Comparison of ENCODE assay signal across 8 cellular contexts in genomic region chr3:139677341-139678155, GRCh38. TPM values are rescaled to one million over a fixed set of nuclear protein-coding genes. Genes with fewer than 3 reads are reported as not detected.
DNase-seq lines count a peak whose midpoint lies in the region; TF ChIP-seq lines count a peak whose summit lies in the region.

Gene NMNAT3 (minus strand): TSS chr3:139677972. CDS start chr3:139627724, 50,248 bp downstream.

- no peaks in the 10 kb centered on the region for H3K9me3 ChIP-seq in MM.1S (replicated peaks; ENCODE audit: insufficient read depth, low read length)
- no peaks in the 10 kb centered on the region for H3K9me3 ChIP-seq in vagina

- H3K9me2 ChIP-seq in MM.1S (replicated peaks; ENCODE audit: insufficient read depth, low read length), result no peaks in the 10 kb centered on the region

- peak within 1 kb of the TSS; percentile 80; the same call in 1 of the 2 replicates for H3K27ac ChIP-seq in MM.1S (ENCODE audit: low read length)
- peak within 1 kb of the TSS; percentile 26 for H3K27ac ChIP-seq in vagina

- H3K4me3 ChIP-seq in MM.1S (ENCODE audit: low read length), result peak within 1 kb of the TSS; percentile 71
- peak within 1 kb of the TSS; percentile 62 for H3K4me3 ChIP-seq in astrocyte of the cerebellum (ENCODE audit: low read depth, low read length)
- peak within 1 kb of the TSS; percentile 77 for H3K4me3 ChIP-seq in retinal pigment epithelial cell (ENCODE audit: low read length)
- H3K4me3 ChIP-seq in vagina, result peak within 1 kb of the TSS; percentile 68 to 81

- H3K4me3 Mint-ChIP-seq in T-helper 1 cell treated with Interleukin-12 subunit alpha and Interleukin-12 subunit beta and Interleukin-4 antibody, amounts not matched to agents 30 μg/mL and 1 μg/mL, for 36 hours, result peak within 1 kb of the TSS; percentile 76

- H3K27ac Mint-ChIP-seq in T-helper 1 cell treated with Interleukin-12 subunit alpha and Interleukin-12 subunit beta and Interleukin-4 antibody, amounts not matched to agents 30 μg/mL and 1 μg/mL, for 36 hours, result no peak within 1 kb of the TSS

- no peaks in the 10 kb centered on the region for H3K27me3 ChIP-seq in MM.1S (replicated peaks; ENCODE audit: insufficient read depth, low read length)
- no peaks in the 10 kb centered on the region for H3K27me3 ChIP-seq in vagina

- H3K9ac ChIP-seq in MM.1S (ENCODE audit: low read length), result peak within 1 kb of the TSS; percentile 75

- no peak for TF ChIP-seq POLR2A in vagina (IDR thresholded peaks at IDR 0.05)

- H2AFZ ChIP-seq in MM.1S (ENCODE audit: low read length), result peak within 1 kb of the TSS; percentile 94

- peak; percentile 47 for DNase-seq in EH (ENCODE audit: low read depth)
- DNase-seq in GOT3 (lab: John Stamatoyannopoulos, UW), result peak; percentile 45
- DNase-seq in MM.1S, result peak; percentile 97
- DNase-seq in astrocyte of the cerebellum (ENCODE audit: low read depth), result peak; percentile 20
- peak in 49 of 51 donors; percentile 17 to 88 (median 70) for DNase-seq in hypothalamus (lab: John Stamatoyannopoulos, UW)
- peak; percentile 35 for DNase-seq in retinal pigment epithelial cell (ENCODE audit: low read depth)
- no peak for DNase-seq in vagina (ENCODE audit: extremely low spot score in 2 of 2)

- TF ChIP-seq CTCF in MM.1S (IDR thresholded peaks at IDR 0.05; ENCODE audit: low read length) (peak; percentile 34), astrocyte of the cerebellum (IDR thresholded peaks at IDR 0.05; ENCODE audit: low read depth, low read length, missing control alignments) (no peak), retinal pigment epithelial cell (conservative IDR thresholded peaks at IDR 0.05; ENCODE audit: low read depth, low read length) (peak; percentile 13), vagina (IDR thresholded peaks at IDR 0.05) (no peak)

- H3K36me3 Mint-ChIP-seq in T-helper 1 cell treated with Interleukin-12 subunit alpha and Interleukin-12 subunit beta and Interleukin-4 antibody, amounts not matched to agents 30 μg/mL and 1 μg/mL, for 36 hours (ENCODE audit: low read depth), result no peaks in the 10 kb centered on the region

- intact Hi-C loops in vagina (cut with DNase I), result no loop called here

- in situ Hi-C loops in astrocyte of the cerebellum (cut with HindIII; ENCODE audit: low sequenced_read_pairs), result no loop called here

- no peaks in the 10 kb centered on the region for H4K20me1 ChIP-seq in MM.1S (ENCODE audit: insufficient read depth, low read length)

- peak within 1 kb of the TSS; percentile 89 for H3K4me2 ChIP-seq in MM.1S (ENCODE audit: low read depth, low read length)

- H3K36me3 ChIP-seq in MM.1S (replicated peaks; ENCODE audit: insufficient read depth, low read length) (no peaks in the 10 kb centered on the region), vagina (no peaks in the 10 kb centered on the region)

- no peaks in the 10 kb centered on the region for H3K4me1 Mint-ChIP-seq in T-helper 1 cell treated with Interleukin-12 subunit alpha and Interleukin-12 subunit beta and Interleukin-4 antibody, amounts not matched to agents 30 μg/mL and 1 μg/mL, for 36 hours (ENCODE audit: low read depth)

- H3K9me3 Mint-ChIP-seq in T-helper 1 cell treated with Interleukin-12 subunit alpha and Interleukin-12 subunit beta and Interleukin-4 antibody, amounts not matched to agents 30 μg/mL and 1 μg/mL, for 36 hours, result no peaks in the 10 kb centered on the region

- H3K4me1 ChIP-seq in MM.1S (ENCODE audit: low read length) (0 out of 2 replicates have a peak, but pooled peaks cover 4% of the 10 kb centered on the region), vagina (peaks cover 17% of the 10 kb centered on the region)

- no peaks in the 10 kb centered on the region for H3K79me2 ChIP-seq in MM.1S (ENCODE audit: low read length)

- peaks cover 15% of the 10 kb centered on the region for H3K27me3 Mint-ChIP-seq in T-helper 1 cell treated with Interleukin-12 subunit alpha and Interleukin-12 subunit beta and Interleukin-4 antibody, amounts not matched to agents 30 μg/mL and 1 μg/mL, for 36 hours (ENCODE audit: low read depth)

- peaks cover 10% of the 10 kb centered on the region; the same call in 1 of the 2 replicates for H3F3A ChIP-seq in MM.1S (ENCODE audit: insufficient read depth, low read length)

RNA-seq across cellular contexts. Expression of gene NMNAT3, which starts in this region (rescaled TPM):
- total RNA-seq in vagina, result 17.4 TPM

Comparison
In these comparisons a context has a peak if more than half of its experiments do, and no peak if none do; other contexts are left out.
1. DNase-seq: peak in EH (single experiment), GOT3 (single experiment), MM.1S (single experiment), astrocyte of the cerebellum (single experiment), hypothalamus (49 of 51) and retinal pigment epithelial cell (single experiment); none in vagina (0 of 2).
2. CTCF ChIP-seq: peak in MM.1S (single experiment) and retinal pigment epithelial cell (single experiment); none in astrocyte of the cerebellum (single experiment) and vagina (0 of 3).
3. Peak in every context shown above with its lines, with median percentiles within 50 percentile points of each other: H3K4me3 ChIP-seq.